ENCODE assay signal across 22 cellular contexts in genomic region chr20:57570898-57571297, GRCh38. TPM values are rescaled to one million over a fixed set of nuclear protein-coding genes. Genes with fewer than 3 reads are reported as not detected.
DNase-seq lines count a peak whose midpoint lies in the region; ATAC-seq and TF ChIP-seq lines count a peak whose summit lies in the region.
"Had no signal": no experiment of that assay in that cellular context is flagged by ENCODE, and none has a peak within 500 bp of the region (broad histone marks: within the 10 kb centered on the region; RNA-seq: fewer than 3 reads in every experiment).

No MANE protein-coding gene starts in this region.

- no peak for TF ChIP-seq CTCF in liver (IDR thresholded peaks at IDR 0.05; ENCODE audit: low read depth, low read length, missing input control)
- no peak for TF ChIP-seq CTCF in progenitor cell of endocrine pancreas (IDR thresholded peaks at IDR 0.05; ENCODE audit: unreplicated experiment)
- TF ChIP-seq CTCF in dorsolateral prefrontal cortex (IDR thresholded peaks at IDR 0.05 in 54 of 56, conservative IDR thresholded peaks at IDR 0.05 in 2 of 56; ENCODE audit: low read depth in 1 of 56, partially characterized antibody in 56 of 56): no peak

- H3K4me3 ChIP-seq in liver (ENCODE audit: low read depth in 1 of 3, low read length in 3 of 3) (no peak overlapping the region), dorsolateral prefrontal cortex (peak overlapping the region in 2 of 59 donors; percentile 3 to 13)
- H3K4me3 ChIP-seq: GM12878, GM23338, HAP-1 had no signal

- H3K27ac ChIP-seq in liver (ENCODE audit: low read depth in 1 of 2, low read length in 2 of 2) (peak overlapping the region; percentile 88 to 92), dorsolateral prefrontal cortex (peak overlapping the region in 1 of 59 donors; percentile 13)
- H3K27ac ChIP-seq: HL-60, KMS-11 had no signal

- H3K4me1 Mint-ChIP-seq in progenitor cell of endocrine pancreas (ENCODE audit: low read depth): peaks cover 6% of the 10 kb centered on the region

- TF ChIP-seq RAD21 in liver (IDR thresholded peaks at IDR 0.05): no peak

- H3K9ac ChIP-seq in liver (ENCODE audit: low read depth in 1 of 2, low read length in 2 of 2): peak overlapping the region in 1 of 2 donors; percentile 50
- H3K9ac ChIP-seq: KMS-11 had no signal

- H3K27me3 Mint-ChIP-seq in progenitor cell of endocrine pancreas: peaks cover 55% of the 10 kb centered on the region

- H3K27me3 ChIP-seq in liver (ENCODE audit: control insufficient read depth in 4 of 4, insufficient read depth in 4 of 4, low read length in 3 of 4) (no peaks in the 10 kb centered on the region), dorsolateral prefrontal cortex (peaks cover 0 to 11% (median 0%) of the 10 kb centered on the region in 45 donors)

- no peaks in the 10 kb centered on the region for H3K36me3 Mint-ChIP-seq in progenitor cell of endocrine pancreas (ENCODE audit: insufficient read depth)
- H3K36me3 Mint-ChIP-seq: CD8-positive, alpha-beta T cell had no signal

- H3K4me1 ChIP-seq in liver (ENCODE audit: control insufficient read depth in 4 of 4, insufficient read depth in 4 of 4, low read length in 3 of 4): peaks cover 4 to 33% (median 16%) of the 10 kb centered on the region in 4 donors
- H3K4me1 ChIP-seq: HAP-1 had no signal

- intact Hi-C loops in dorsolateral prefrontal cortex (cut with DNase I): no loop called here

- peak overlapping the region; percentile 29 for H3K27ac Mint-ChIP-seq in progenitor cell of endocrine pancreas
- H3K27ac Mint-ChIP-seq: CD8-positive, alpha-beta T cell; GM23338 had no signal

- 72% methylated on average over 8 of the region's 8 CpGs for WGBS in liver

- no peak overlapping the region for H3K4me3 Mint-ChIP-seq in progenitor cell of endocrine pancreas (ENCODE audit: low read depth)
- H3K4me3 Mint-ChIP-seq: CD8-positive, alpha-beta T cell; GM23338 had no signal

- no peaks in the 10 kb centered on the region for H3K9me3 Mint-ChIP-seq in progenitor cell of endocrine pancreas (ENCODE audit: low read depth)
- H3K9me3 Mint-ChIP-seq: CD8-positive, alpha-beta T cell; GM23338 had no signal

- no peaks in the 10 kb centered on the region for H3K36me3 ChIP-seq in liver (ENCODE audit: control insufficient read depth in 4 of 4, insufficient read depth in 3 of 4, low read depth in 1 of 4, low read length in 3 of 4)
- H3K36me3 ChIP-seq: HAP-1 had no signal

- peak; percentile 74 for DNase-seq in NCI-H748 (lab: John Stamatoyannopoulos, UW; ENCODE audit: unreplicated experiment)
- no peak for DNase-seq in NCI-H748 treated with DMSO at 0.1 percent for 48 hours (lab: John Stamatoyannopoulos, UW)
- DNase-seq in progenitor cell of endocrine pancreas (ENCODE audit: low spot score, unreplicated experiment): no peak
- DNase-seq in activated CD8-positive, alpha-beta memory T cell treated with anti-CD3 and anti-CD28 coated beads for 24 hours: no peak
- DNase-seq in dorsolateral prefrontal cortex: no peak
- DNase-seq: 8988T; CD8-positive, alpha-beta T cell; DND-41; MV-4-11; NCI-H1694 treated with DMSO at 0.1 percent for 48 hours; NCI-H2171 treated with DMSO at 0.1 percent for 48 hours; SIG-M5 had no signal

- ATAC-seq in GM18861 (IDR thresholded peaks at IDR 0.05; ENCODE audit: unreplicated experiment): no peak
- ATAC-seq: CD8-positive, alpha-beta T cell; GM12878; GM23338; Panc1; SK-N-SH treated with all-trans-retinoic acid at 6 μM for 48 hours had no signal

- no peaks in the 10 kb centered on the region for H3K9me3 ChIP-seq in liver (ENCODE audit: control insufficient read depth in 4 of 4, low read length in 3 of 4)
- H3K9me3 ChIP-seq: HAP-1 had no signal

TF ChIP-seq in liver, 16 proteins besides CTCF, POLR2A, EP300 and RAD21:
- TF ChIP-seq REST (IDR thresholded peaks at IDR 0.05): no peak
- no peak for TF ChIP-seq HNF4A (conservative IDR thresholded peaks at IDR 0.05)
- TF ChIP-seq FOXA1 (IDR thresholded peaks at IDR 0.05): no peak
- TF ChIP-seq RXRA (IDR thresholded peaks at IDR 0.05): no peak
- no peak for TF ChIP-seq NR2F2 (IDR thresholded peaks at IDR 0.05)
- TF ChIP-seq TAF1 (conservative IDR thresholded peaks at IDR 0.05): no peak
- no peak for TF ChIP-seq YY1 (IDR thresholded peaks at IDR 0.05)
- TF ChIP-seq HNF4G (IDR thresholded peaks at IDR 0.05): no peak
- no peak for TF ChIP-seq ATF3 (IDR thresholded peaks at IDR 0.05)
- TF ChIP-seq FOXA2 (IDR thresholded peaks at IDR 0.05): no peak
- no peak for TF ChIP-seq EGR1 (IDR thresholded peaks at IDR 0.05; ENCODE audit: low read depth in 2 of 2)
- TF ChIP-seq JUND (IDR thresholded peaks at IDR 0.05): no peak
- no peak for TF ChIP-seq MAX (IDR thresholded peaks at IDR 0.05)
- TF ChIP-seq SP1 (IDR thresholded peaks at IDR 0.05): no peak
- TF ChIP-seq, protein P1, sequence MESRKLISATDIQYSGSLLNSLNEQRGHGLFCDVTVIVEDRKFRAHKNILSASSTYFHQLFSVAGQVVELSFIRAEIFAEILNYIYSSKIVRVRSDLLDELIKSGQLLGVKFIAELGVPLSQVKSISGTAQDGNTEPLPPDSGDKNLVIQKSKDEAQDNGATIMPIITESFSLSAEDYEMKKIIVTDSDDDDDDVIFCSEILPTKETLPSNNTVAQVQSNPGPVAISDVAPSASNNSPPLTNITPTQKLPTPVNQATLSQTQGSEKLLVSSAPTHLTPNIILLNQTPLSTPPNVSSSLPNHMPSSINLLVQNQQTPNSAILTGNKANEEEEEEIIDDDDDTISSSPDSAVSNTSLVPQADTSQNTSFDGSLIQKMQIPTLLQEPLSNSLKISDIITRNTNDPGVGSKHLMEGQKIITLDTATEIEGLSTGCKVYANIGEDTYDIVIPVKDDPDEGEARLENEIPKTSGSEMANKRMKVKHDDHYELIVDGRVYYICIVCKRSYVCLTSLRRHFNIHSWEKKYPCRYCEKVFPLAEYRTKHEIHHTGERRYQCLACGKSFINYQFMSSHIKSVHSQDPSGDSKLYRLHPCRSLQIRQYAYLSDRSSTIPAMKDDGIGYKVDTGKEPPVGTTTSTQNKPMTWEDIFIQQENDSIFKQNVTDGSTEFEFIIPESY (IDR thresholded peaks at IDR 0.05): no peak
- TF ChIP-seq GABPA (IDR thresholded peaks at IDR 0.05 in 1 of 2, conservative IDR thresholded peaks at IDR 0.05 in 1 of 2): no peak

RNA-seq across cellular contexts. Expression of gene PCK1, which starts 10.0 kb away (rescaled TPM):
- total RNA-seq in liver (100 to 1,000 TPM in 1 of 2 donors, 1 to 10 TPM in 1; 8.9 to 532 TPM), progenitor cell of endocrine pancreas (not detected in 2 replicates), dorsolateral prefrontal cortex (10 to 100 TPM in 6 of 120 experiments, 1 to 10 TPM in 83, under 1 TPM in 24, not detected in 7; 0.16 to 13.1 (median 2.9) TPM)
- 100 to 1,000 TPM; 265 to 363 TPM for polyA plus RNA-seq in liver
- total RNA-seq: CD8-positive, alpha-beta T cell; GM23338 had no signal
- polyA plus RNA-seq: GM23338 had no signal

RNA-seq across cellular contexts. Expression of gene CTCFL, which starts 46.0 kb away (rescaled TPM):
- total RNA-seq in liver: under 1 TPM; 0.05 to 0.08 TPM
- under 1 TPM in 1 of 2 donors, not detected in 1; 0.08 TPM for polyA plus RNA-seq in liver
- not detected in 2 replicates for total RNA-seq in progenitor cell of endocrine pancreas
- under 1 TPM in 1 of 120 experiments, not detected in 119; 0.13 TPM for total RNA-seq in dorsolateral prefrontal cortex
- total RNA-seq: CD8-positive, alpha-beta T cell; HT-29 had no signal

RNA-seq across cellular contexts. Expression of gene ZBP1, which starts 49.3 kb away (rescaled TPM):
- total RNA-seq in liver (under 1 TPM; 0.14 to 0.42 TPM), progenitor cell of endocrine pancreas (not detected in 2 replicates), dorsolateral prefrontal cortex (1 to 10 TPM in 11 of 120 experiments, under 1 TPM in 22, not detected in 87; 0.20 to 2.4 (median 0.79) TPM)
- under 1 TPM; 0.06 to 0.13 TPM for polyA plus RNA-seq in liver
- total RNA-seq: GM23338 had no signal
- polyA plus RNA-seq: GM23338 had no signal
